ENCODE assay signal across 9 cellular contexts in genomic region chr12:17928708-17929366, GRCh38.
DNase-seq lines count a peak whose midpoint lies in the region; ATAC-seq and TF ChIP-seq lines count a peak whose summit lies in the region.
"Had no signal": no experiment of that assay in that cellular context is flagged by ENCODE, and none has a peak within 500 bp of the region (broad histone marks: within the 10 kb centered on the region; RNA-seq: fewer than 3 reads in every experiment).

No MANE protein-coding gene starts in this region.

- H3K27me3 Mint-ChIP-seq in MCF 10A (ENCODE audit: insufficient read depth, unreplicated experiment): peaks cover 15% of the 10 kb centered on the region
- H3K27me3 Mint-ChIP-seq in T-helper 2 cell treated with Interferon-gamma antibody and Interleukin-4, amounts not matched to agents 5 μg/mL and 100 μg/mL, for 36 hours (ENCODE audit: low read depth): no peaks in the 10 kb centered on the region
- H3K27me3 Mint-ChIP-seq in activated CD4-positive, alpha-beta T cell treated with anti-CD3 and anti-CD28 coated beads, Interleukin-2, amount 10 ng/mL, durations not matched to agents 24 days and 14 days: no peaks in the 10 kb centered on the region

- no peaks in the 10 kb centered on the region for H3K27me3 ChIP-seq in breast epithelium
- H3K27me3 ChIP-seq in lower lobe of right lung (ENCODE audit: low read depth): no peaks in the 10 kb centered on the region
- H3K27me3 ChIP-seq: cardiac muscle cell had no signal

- peaks cover 7% of the 10 kb centered on the region for H3K4me1 Mint-ChIP-seq in MCF 10A (ENCODE audit: insufficient read depth, unreplicated experiment)
- H3K4me1 Mint-ChIP-seq in T-helper 2 cell treated with Interferon-gamma antibody and Interleukin-4, amounts not matched to agents 5 μg/mL and 100 μg/mL, for 36 hours (ENCODE audit: low read depth): no peaks in the 10 kb centered on the region
- H3K4me1 Mint-ChIP-seq in activated CD4-positive, alpha-beta T cell treated with anti-CD3 and anti-CD28 coated beads, Interleukin-2, amount 10 ng/mL, durations not matched to agents 24 days and 14 days: no peaks in the 10 kb centered on the region

- POLR2A ChIA-PET in MCF 10A (lab: Yijun Ruan, JAX) (no interaction called here), RWPE1 (lab: Yijun Ruan, JAX; ENCODE audit: low non-redundant PET) (no interaction called here)

- H3K36me3 ChIP-seq in breast epithelium (no peaks in the 10 kb centered on the region), lower lobe of right lung (no peaks in the 10 kb centered on the region)
- H3K36me3 ChIP-seq: cardiac muscle cell had no signal

- no TSS peak for BruUV-seq in MCF 10A (replicated peaks; lab: Mats Ljungman, UMichigan)

- CTCF ChIA-PET in MCF 10A (lab: Yijun Ruan, JAX): no interaction called here
- CTCF ChIA-PET in RWPE1 (lab: Yijun Ruan, JAX): interaction anchor here (0.7 kb wide), 1 partner anchor 14 kb away, joined by 3 read pairs; no protein-coding TSS in a partner anchor

- no peaks in the 10 kb centered on the region for H3K9me3 Mint-ChIP-seq in MCF 10A (ENCODE audit: unreplicated experiment)
- H3K9me3 Mint-ChIP-seq in T-helper 2 cell treated with Interferon-gamma antibody and Interleukin-4, amounts not matched to agents 5 μg/mL and 100 μg/mL, for 36 hours: peaks cover 24% of the 10 kb centered on the region
- peaks cover 7% of the 10 kb centered on the region for H3K9me3 Mint-ChIP-seq in activated CD4-positive, alpha-beta T cell treated with anti-CD3 and anti-CD28 coated beads, Interleukin-2, amount 10 ng/mL, durations not matched to agents 24 days and 14 days

- H3K36me3 Mint-ChIP-seq in MCF 10A (ENCODE audit: insufficient read depth, unreplicated experiment): no peaks in the 10 kb centered on the region
- H3K36me3 Mint-ChIP-seq in T-helper 2 cell treated with Interferon-gamma antibody and Interleukin-4, amounts not matched to agents 5 μg/mL and 100 μg/mL, for 36 hours (ENCODE audit: low read depth): no peaks in the 10 kb centered on the region
- no peaks in the 10 kb centered on the region for H3K36me3 Mint-ChIP-seq in activated CD4-positive, alpha-beta T cell treated with anti-CD3 and anti-CD28 coated beads, Interleukin-2, amount 10 ng/mL, durations not matched to agents 24 days and 14 days (ENCODE audit: low read depth)

- H3K27ac ChIP-seq in breast epithelium (no peak overlapping the region), RWPE1 (no peak overlapping the region), lower lobe of right lung (no peak overlapping the region)
- H3K27ac ChIP-seq: cardiac muscle cell had no signal

- DNase-seq in MCF 10A (ENCODE audit: unreplicated experiment) (peak; percentile 60), breast epithelium (ENCODE audit: low spot score in 2 of 2) (no peak), RWPE1 (ENCODE audit: low spot score) (peak; percentile 57), glomerular endothelial cell (ENCODE audit: extremely low read depth, low read depth, low spot score) (peak; percentile 79), lower lobe of right lung (no peak), islet precursor cell (no peak)
- no peak for DNase-seq in T-helper 2 cell treated with Interferon-gamma antibody and Interleukin-4, amounts not matched to agents 5 μg/mL and 100 μg/mL, for 36 hours (ENCODE audit: low spot score)
- no peak for DNase-seq in activated CD4-positive, alpha-beta T cell treated with anti-CD3 and anti-CD28 coated beads, Interleukin-2, amount 10 ng/mL, durations not matched to agents 24 days and 14 days

- no peak for ATAC-seq in lower lobe of right lung

- H3K9me3 ChIP-seq in breast epithelium (no peaks in the 10 kb centered on the region), lower lobe of right lung (no peaks in the 10 kb centered on the region)

- no peak overlapping the region for H3K27ac Mint-ChIP-seq in MCF 10A (ENCODE audit: low read depth, unreplicated experiment)
- no peak overlapping the region for H3K27ac Mint-ChIP-seq in T-helper 2 cell treated with Interferon-gamma antibody and Interleukin-4, amounts not matched to agents 5 μg/mL and 100 μg/mL, for 36 hours
- H3K27ac Mint-ChIP-seq in activated CD4-positive, alpha-beta T cell treated with anti-CD3 and anti-CD28 coated beads, Interleukin-2, amount 10 ng/mL, durations not matched to agents 24 days and 14 days: no peak overlapping the region

- H3K4me3 ChIP-seq in breast epithelium (no peak overlapping the region), lower lobe of right lung (no peak overlapping the region)
- H3K4me3 ChIP-seq: cardiac muscle cell had no signal

- TF ChIP-seq CTCF in MCF 10A (IDR thresholded peaks at IDR 0.05; ENCODE audit: unreplicated experiment): peak; percentile 55
- TF ChIP-seq CTCF in breast epithelium (IDR thresholded peaks at IDR 0.05): no peak
- no peak for TF ChIP-seq CTCF in RWPE1 (conservative IDR thresholded peaks at IDR 0.05; ENCODE audit: low read depth)
- no peak for TF ChIP-seq CTCF in lower lobe of right lung (IDR thresholded peaks at IDR 0.05)

- no peak overlapping the region for H3K4me3 Mint-ChIP-seq in MCF 10A (ENCODE audit: unreplicated experiment)
- H3K4me3 Mint-ChIP-seq in T-helper 2 cell treated with Interferon-gamma antibody and Interleukin-4, amounts not matched to agents 5 μg/mL and 100 μg/mL, for 36 hours: no peak overlapping the region
- no peak overlapping the region for H3K4me3 Mint-ChIP-seq in activated CD4-positive, alpha-beta T cell treated with anti-CD3 and anti-CD28 coated beads, Interleukin-2, amount 10 ng/mL, durations not matched to agents 24 days and 14 days

- intact Hi-C loops in MCF 10A (cut with micrococcal nuclease) (loop anchor here (1.0 to 5.0 kb wide), 4 partner anchors 54 to 989 kb away; no protein-coding TSS in a partner anchor), breast epithelium (cut with DNase I; ENCODE audit: low total_unique reads) (no loop called here), lower lobe of right lung (cut with DNase I) (no loop called here)
- intact Hi-C loops in activated CD4-positive, alpha-beta T cell treated with anti-CD3 and anti-CD28 coated beads, Interleukin-2, amount 10 ng/mL, durations not matched to agents 24 days and 14 days (cut with micrococcal nuclease): no loop called here

- TF ChIP-seq POLR2A in breast epithelium (IDR thresholded peaks at IDR 0.05): no peak

- no peaks in the 10 kb centered on the region for H3K4me1 ChIP-seq in breast epithelium
- no peaks in the 10 kb centered on the region for H3K4me1 ChIP-seq in lower lobe of right lung

Comparison
In these comparisons a context has a peak if more than half of its experiments do, and no peak if none do; other contexts are left out.
1. DNase-seq: peak in MCF 10A (single experiment), RWPE1 (single experiment) and glomerular endothelial cell (single experiment); none in breast epithelium (0 of 2), T-helper 2 cell treated with Interferon-gamma antibody and Interleukin-4, amounts not matched to agents 5 μg/mL and 100 μg/mL, for 36 hours (single experiment), activated CD4-positive, alpha-beta T cell treated with anti-CD3 and anti-CD28 coated beads, Interleukin-2, amount 10 ng/mL, durations not matched to agents 24 days and 14 days (single experiment), lower lobe of right lung (single experiment) and islet precursor cell (single experiment).